1 cellular context compared by ENCODE assay signal in genomic region chr20:32235331-32236047, GRCh38.
TF ChIP-seq lines count a peak whose summit lies in the region.

No MANE protein-coding gene starts in this region.

TF ChIP-seq in HepG2, 621 proteins besides CTCF, POLR2A, EP300 and RAD21 (continued from another document and continues in another):
- TF ChIP-seq PAXIP1 (CRISPR knock-in tag; conservative IDR thresholded peaks at IDR 0.05) (peak; percentile 89), RERE (CRISPR knock-in tag; IDR thresholded peaks at IDR 0.05; ENCODE audit: low read depth) (no peak), ZNF382 (CRISPR knock-in tag; IDR thresholded peaks at IDR 0.05; ENCODE audit: borderline replicate concordance) (no peak), ZNF276 (CRISPR knock-in tag; IDR thresholded peaks at IDR 0.05; ENCODE audit: low read depth) (peak; percentile 67; the same call in 1 of the 2 replicates), ZBED4 (CRISPR knock-in tag; IDR thresholded peaks at IDR 0.05; ENCODE audit: borderline replicate concordance) (no peak), NR2F1 (CRISPR knock-in tag; IDR thresholded peaks at IDR 0.05) (peak; percentile 58 to 83; a peak in 3 of 4 replicates), ZBTB3 (CRISPR knock-in tag; IDR thresholded peaks at IDR 0.05; ENCODE audit: borderline replicate concordance, low read depth) (0 out of 2 replicates have a peak, but pooled peaks have one; percentile 90), CREB1 (IDR thresholded peaks at IDR 0.05) (no peak), CREB1 (CRISPR knock-in tag; IDR thresholded peaks at IDR 0.05) (peak; percentile 29; the same call in 1 of the 2 replicates), MIXL1 (CRISPR knock-in tag; IDR thresholded peaks at IDR 0.05) (0 out of 2 replicates have a peak, but pooled peaks have one; percentile 57), RNF219 (CRISPR knock-in tag; IDR thresholded peaks at IDR 0.05) (no peak), ZSCAN21 (CRISPR knock-in tag; IDR thresholded peaks at IDR 0.05; ENCODE audit: borderline replicate concordance) (no peak), ZNF564 (CRISPR knock-in tag; IDR thresholded peaks at IDR 0.05) (no peak), ZNF282 (IDR thresholded peaks at IDR 0.05; ENCODE audit: partially characterized antibody) (no peak), JUND (CRISPR knock-in tag; IDR thresholded peaks at IDR 0.05) (no peak), ZNF234 (CRISPR knock-in tag; conservative IDR thresholded peaks at IDR 0.05) (no peak), POLR2G (IDR thresholded peaks at IDR 0.05; ENCODE audit: low read depth, low read length) (no peak), SALL1 (CRISPR knock-in tag; IDR thresholded peaks at IDR 0.05) (peak; percentile 88), TCF7 (IDR thresholded peaks at IDR 0.05; ENCODE audit: low read depth) (no peak), SMARCC2 (IDR thresholded peaks at IDR 0.05) (no peak), TFE3 (CRISPR knock-in tag; IDR thresholded peaks at IDR 0.05) (0 out of 2 replicates have a peak, but pooled peaks have one; percentile 24), SKIL (CRISPR knock-in tag; IDR thresholded peaks at IDR 0.05; ENCODE audit: borderline replicate concordance) (no peak), ZNF616 (CRISPR knock-in tag; IDR thresholded peaks at IDR 0.05; ENCODE audit: low read depth) (no peak), TRIM22 (IDR thresholded peaks at IDR 0.05) (no peak), TOE1 (CRISPR knock-in tag; IDR thresholded peaks at IDR 0.05) (no peak), NFYB (CRISPR knock-in tag; IDR thresholded peaks at IDR 0.05) (no peak), MED13 (CRISPR knock-in tag; IDR thresholded peaks at IDR 0.05) (no peak), ZNF75D (CRISPR knock-in tag; IDR thresholded peaks at IDR 0.05; ENCODE audit: borderline replicate concordance) (no peak)
